8 cellular contexts compared by ENCODE assay signal in genomic region chr2:120223034-120223912, GRCh38. TPM values are rescaled to one million over a fixed set of nuclear protein-coding genes. Genes with fewer than 3 reads are reported as not detected.
DNase-seq lines count a peak whose midpoint lies in the region; ATAC-seq and TF ChIP-seq lines count a peak whose summit lies in the region.

Gene TMEM185B (minus strand): TSS chr2:120223400. CDS start chr2:120222976, 424 bp downstream.

- peak within 1 kb of the TSS in 1 of 3 experiments; percentile 76; a peak in 2 of 7 replicates for H3K27ac Mint-ChIP-seq in H9

- H3K9ac ChIP-seq in H9 (ENCODE audit: extremely low read depth, insufficient read length, low read length): no peak within 1 kb of the TSS
- peak within 1 kb of the TSS; percentile 74 for H3K9ac ChIP-seq in Loucy (ENCODE audit: low read depth, low read length, poor library complexity, severe bottlenecking)

- DNase-seq in GM03348 (ENCODE audit: low spot score): peak; percentile 99
- peak; percentile 90 for DNase-seq in H9
- DNase-seq in SJSA1 (ENCODE audit: low read depth in 1 of 2, low spot score in 2 of 2): peak; percentile 89 to 90
- DNase-seq in activated naive CD4-positive, alpha-beta T cell (lab: John Stamatoyannopoulos, UW): peak; percentile 58 to 84 (median 72)
- DNase-seq in occipital lobe (lab: John Stamatoyannopoulos, UW): peak; percentile 81

- H3K27me3 Mint-ChIP-seq in H9 (ENCODE audit: low read depth): peaks cover 58% of the 10 kb centered on the region

- H4K91ac ChIP-seq in H9 (ENCODE audit: insufficient read length, low read depth, low read length): no peak within 1 kb of the TSS

- H3K14ac ChIP-seq in H9 (ENCODE audit: insufficient read depth, low read length): peak within 1 kb of the TSS; percentile 85

- peak within 1 kb of the TSS; percentile 92 for H3K4me3 ChIP-seq in Loucy (ENCODE audit: low read length, poor library complexity, severe bottlenecking)
- H3K4me3 ChIP-seq in SJSA1: peak within 1 kb of the TSS; percentile 89
- H3K4me3 ChIP-seq in gastroesophageal sphincter: peak within 1 kb of the TSS; percentile 54 to 70

- H3K23me2 ChIP-seq in H9 (ENCODE audit: insufficient read length, low read depth, low read length, poor library complexity, severe bottlenecking): no peaks in the 10 kb centered on the region

- H3K4ac ChIP-seq in H9 (ENCODE audit: low read depth, low read length): no peak within 1 kb of the TSS

- no peaks in the 10 kb centered on the region for H3K79me1 ChIP-seq in H9 (ENCODE audit: insufficient read depth, low read depth, low read length, poor library complexity, severe bottlenecking)

- H3K27ac ChIP-seq in H9 (ENCODE audit: insufficient read length, low read depth, low read length) (no peak within 1 kb of the TSS), SJSA1 (peak within 1 kb of the TSS; percentile 98), gastroesophageal sphincter (peak within 1 kb of the TSS; percentile 75 to 97 (median 92)), temporal lobe (ENCODE audit: low read depth, low read length) (peak within 1 kb of the TSS; percentile 34)

- H2AK5ac ChIP-seq in H9 (ENCODE audit: insufficient read length, low read length): no peak within 1 kb of the TSS

- TF ChIP-seq POLR2A in gastroesophageal sphincter (IDR thresholded peaks at IDR 0.05): peak; percentile 73 to 79

- H3K56ac ChIP-seq in H9 (ENCODE audit: insufficient read length, low read depth, low read length): no peak within 1 kb of the TSS

- H3K4me2 ChIP-seq in H9 (ENCODE audit: insufficient read depth, insufficient read length, low read length) (peak within 1 kb of the TSS; percentile 53), Loucy (ENCODE audit: low read depth, low read length, poor library complexity, severe bottlenecking) (peak within 1 kb of the TSS; percentile 85)

- H3K18ac ChIP-seq in H9 (ENCODE audit: insufficient read length, low read depth, low read length): peak within 1 kb of the TSS; percentile 81

- H3K4me1 ChIP-seq in H9 (ENCODE audit: insufficient read depth, low read length) (no peaks in the 10 kb centered on the region), Loucy (ENCODE audit: insufficient read depth, low read length, poor library complexity, severe bottlenecking) (peaks cover 44% of the 10 kb centered on the region), SJSA1 (replicated peaks) (peaks cover 22% of the 10 kb centered on the region), gastroesophageal sphincter (peaks cover 0 to 55% (median 10%) of the 10 kb centered on the region in 3 donors)

- TF ChIP-seq CTCF in H9 (conservative IDR thresholded peaks at IDR 0.05) (peak; percentile 54), Loucy (conservative IDR thresholded peaks at IDR 0.05; ENCODE audit: low read length) (peak; percentile 37; the same call in 1 of the 2 replicates), gastroesophageal sphincter (IDR thresholded peaks at IDR 0.05) (peak in 3 of 4 experiments; percentile 26 to 55 (median 33))

- H2AFZ ChIP-seq in H9 (ENCODE audit: low read length) (no peak within 1 kb of the TSS), Loucy (ENCODE audit: low read length) (peak within 1 kb of the TSS; percentile 96)

- H3K9me2 ChIP-seq in Loucy (replicated peaks; ENCODE audit: low read depth, low read length): no peaks in the 10 kb centered on the region

- H2BK20ac ChIP-seq in H9 (ENCODE audit: low read depth, low read length, poor library complexity, severe bottlenecking): no peak within 1 kb of the TSS

- no peak within 1 kb of the TSS for H2BK15ac ChIP-seq in H9 (ENCODE audit: low read depth, low read length)

- H4K20me1 ChIP-seq in H9 (ENCODE audit: control insufficient read depth, insufficient read depth, insufficient read length): peaks cover 2% of the 10 kb centered on the region
- H4K20me1 ChIP-seq in Loucy (ENCODE audit: insufficient read depth, low read length, poor library complexity, severe bottlenecking): peaks cover 11% of the 10 kb centered on the region

- no peak within 1 kb of the TSS for H4K5ac ChIP-seq in H9 (ENCODE audit: insufficient read length, low read depth, low read length)

- no peak within 1 kb of the TSS for H3K23ac ChIP-seq in H9 (ENCODE audit: insufficient read length, low read depth, low read length)

- peaks cover 24 to 35% of the 10 kb centered on the region in 2 experiments for H3K4me1 Mint-ChIP-seq in H9

- H3K9me3 Mint-ChIP-seq in H9: peaks cover 6 to 9% of the 10 kb centered on the region in 2 experiments

- no peak within 1 kb of the TSS for H2BK120ac ChIP-seq in H9 (ENCODE audit: low read depth, low read length, poor library complexity, severe bottlenecking)

- no CpG with 5 or more reads among the region's 108 CpGs for WGBS in H9 (ENCODE audit: extremely low coverage, insufficient read length, low lambda C conversion rate)
- 0% methylated on average over 5 of the region's 108 CpGs; no CpG with 5 or more reads in 1 of the 2 donors for WGBS in gastroesophageal sphincter (ENCODE audit: low coverage in 1 of 2), 2 donors

- ATAC-seq in gastroesophageal sphincter: peak; percentile 98

- no peak within 1 kb of the TSS for H2BK12ac ChIP-seq in H9 (ENCODE audit: insufficient read length, low read depth, low read length)

- no peak within 1 kb of the TSS for H3T11ph ChIP-seq in H9 (ENCODE audit: low read length)

- no peak within 1 kb of the TSS for H4K8ac ChIP-seq in H9 (replicated peaks; ENCODE audit: insufficient read length, low read depth, low read length)

- no peak for TF ChIP-seq EP300 in gastroesophageal sphincter (IDR thresholded peaks at IDR 0.05)

- H3F3A ChIP-seq in Loucy (ENCODE audit: low read depth): no peaks in the 10 kb centered on the region

- H2BK5ac ChIP-seq in H9 (ENCODE audit: insufficient read length, low read length): no peak within 1 kb of the TSS

- peaks cover 10 to 25% (median 23%) of the 10 kb centered on the region in 3 experiments for H3K36me3 Mint-ChIP-seq in H9 (ENCODE audit: insufficient read depth in 1 of 3, low read depth in 3 of 3)

- H3K36me3 ChIP-seq in Loucy (ENCODE audit: insufficient read depth, low read length) (no peaks in the 10 kb centered on the region), SJSA1 (peaks cover 40% of the 10 kb centered on the region), gastroesophageal sphincter (peaks cover 0 to 22% of the 10 kb centered on the region in 2 donors)

- H3K9me3 ChIP-seq in H9 (ENCODE audit: control insufficient read depth, low read depth, low read length): peaks cover 4% of the 10 kb centered on the region
- no peaks in the 10 kb centered on the region for H3K9me3 ChIP-seq in Loucy (ENCODE audit: insufficient read depth, low read depth, low read length)
- peaks cover 10% of the 10 kb centered on the region for H3K9me3 ChIP-seq in SJSA1 (replicated peaks)
- H3K9me3 ChIP-seq in gastroesophageal sphincter: peaks cover 0 to 6% (median 0%) of the 10 kb centered on the region in 3 donors

- H3K79me2 ChIP-seq in H9 (ENCODE audit: insufficient read depth, low read length) (no peaks in the 10 kb centered on the region; the same call in 1 of the 2 replicates), Loucy (ENCODE audit: insufficient read depth, low read length) (peaks cover 27% of the 10 kb centered on the region)

- H3K27me3 ChIP-seq in H9 (ENCODE audit: insufficient read depth, low read length): peaks cover 10% of the 10 kb centered on the region; the same call in 1 of the 2 replicates
- no peaks in the 10 kb centered on the region for H3K27me3 ChIP-seq in Loucy (ENCODE audit: insufficient read depth, low read length, poor library complexity, severe bottlenecking)
- H3K27me3 ChIP-seq in SJSA1 (replicated peaks): no peaks in the 10 kb centered on the region
- no peaks in the 10 kb centered on the region for H3K27me3 ChIP-seq in gastroesophageal sphincter

- peak within 1 kb of the TSS; percentile 67 to 80 for H3K4me3 Mint-ChIP-seq in H9

RNA-seq across cellular contexts. Expression of gene TMEM185B, which starts in this region (rescaled TPM):
- total RNA-seq in H9 (2021): 28.4 and 29.0 TPM in 2 replicates
- 52.8 and 54.5 TPM in 2 replicates for total RNA-seq in SJSA1 (2014; rRNA removed; shearing (Covaris generic))
- 10 to 100 TPM; 22.8 to 28.9 (median 25.3) TPM for total RNA-seq in gastroesophageal sphincter
- total RNA-seq in occipital lobe: 18.6 TPM
- total RNA-seq in temporal lobe: 13.0 TPM
